In genomic region chr15:52227456-52227855, GRCh38 we compare ENCODE assay signal across 8 cellular contexts. TPM values are rescaled to one million over a fixed set of nuclear protein-coding genes. Genes with fewer than 3 reads are reported as not detected.
DNase-seq lines count a peak whose midpoint lies in the region; FAIRE-seq and TF ChIP-seq lines count a peak whose summit lies in the region.

No MANE protein-coding gene starts in this region.

- H3K27ac ChIP-seq in MM.1S (ENCODE audit: low read length) (no peak overlapping the region), SK-N-MC (no peak overlapping the region), cardiac muscle cell (no peak overlapping the region)

- 0 out of 2 replicates have a peak, but pooled peaks cover 5% of the 10 kb centered on the region for H3F3A ChIP-seq in MM.1S (ENCODE audit: insufficient read depth, low read length)

- H4K20me1 ChIP-seq in MM.1S (ENCODE audit: insufficient read depth, low read length) = no peaks in the 10 kb centered on the region

- TF ChIP-seq CTCF in HFF-Myc (IDR thresholded peaks at IDR 0.05; ENCODE audit: low read depth, low read length, missing control alignments) (peak; percentile 79), MM.1S (IDR thresholded peaks at IDR 0.05; ENCODE audit: low read length) (peak; percentile 71), cardiac muscle cell (IDR thresholded peaks at IDR 0.05; ENCODE audit: low read depth, low read length) (peak; percentile 84)

- FAIRE-seq in GM12891 (lab: Jason Lieb, UNC) = peak; percentile 90

- H3K9ac ChIP-seq in MM.1S (ENCODE audit: low read length) (no peak overlapping the region), SK-N-MC (ENCODE audit: insufficient read length) (no peak overlapping the region)

- H3K27me3 ChIP-seq in MM.1S (replicated peaks; ENCODE audit: insufficient read depth, low read length) = no peaks in the 10 kb centered on the region
- H3K27me3 ChIP-seq in cardiac muscle cell = no peaks in the 10 kb centered on the region

- no peaks in the 10 kb centered on the region for H3K79me2 ChIP-seq in MM.1S (ENCODE audit: low read length)

- H3K4me3 ChIP-seq in HFF-Myc (replicated peaks; ENCODE audit: low read depth, low read length) (no peak overlapping the region), MM.1S (ENCODE audit: low read length) (no peak overlapping the region), SK-N-MC (no peak overlapping the region), cardiac muscle cell (no peak overlapping the region)

- H3K9me3 ChIP-seq in MM.1S (replicated peaks; ENCODE audit: insufficient read depth, low read length) (no peaks in the 10 kb centered on the region), SK-N-MC (ENCODE audit: low read depth, low read length) (no peaks in the 10 kb centered on the region), cardiac muscle cell (ENCODE audit: low read depth) (no peaks in the 10 kb centered on the region)

- H3K36me3 ChIP-seq in MM.1S (replicated peaks; ENCODE audit: insufficient read depth, low read length) (no peaks in the 10 kb centered on the region), SK-N-MC (ENCODE audit: insufficient read depth, low read length) (no peaks in the 10 kb centered on the region), cardiac muscle cell (peaks cover 5% of the 10 kb centered on the region)

- H3K4me1 ChIP-seq in MM.1S (ENCODE audit: low read length) = no peaks in the 10 kb centered on the region
- H3K4me1 ChIP-seq in cardiac muscle cell (ENCODE audit: low read depth) = no peaks in the 10 kb centered on the region

- TF ChIP-seq POLR2A in GM12891 (IDR thresholded peaks at IDR 0.05; ENCODE audit: low read depth, low read length) = no peak

- H3K4me2 ChIP-seq in MM.1S (ENCODE audit: low read depth, low read length) = no peak overlapping the region

- no peaks in the 10 kb centered on the region for H3K9me2 ChIP-seq in MM.1S (replicated peaks; ENCODE audit: insufficient read depth, low read length)

- H2AFZ ChIP-seq in MM.1S (ENCODE audit: low read length) = no peak overlapping the region

- DNase-seq in GM12891 (ENCODE audit: insufficient read length, low spot score) (peak; percentile 48), HFF-Myc (ENCODE audit: extremely low read depth, low read depth) (peak; percentile 82), MM.1S (peak; percentile 88), SK-N-MC (ENCODE audit: low read depth, low spot score) (peak; percentile 20), cardiac muscle cell (ENCODE audit: low read depth in 1 of 2, low spot score in 1 of 2) (peak; percentile 81 to 88), renal cortical epithelial cell (ENCODE audit: low read depth) (peak; percentile 90), mesenteric fat pad (ENCODE audit: low spot score) (no peak)
- DNase-seq in activated naive CD4-positive, alpha-beta T cell treated with anti-CD3 and anti-CD28 coated beads, Interleukin-2, amount 50 U/mL, for 16 hours = peak; percentile 71

TF ChIP-seq in GM12891, 5 proteins besides CTCF, POLR2A, EP300 and RAD21:
- no peak for TF ChIP-seq POU2F2 (IDR thresholded peaks at IDR 0.05; ENCODE audit: low read depth, low read length)
- TF ChIP-seq SPI1 (IDR thresholded peaks at IDR 0.05; ENCODE audit: low read depth, low read length) = peak; percentile 78

RNA-seq across cellular contexts. Expression of gene GNB5, which starts 36.3 kb away (rescaled TPM):
- polyA plus RNA-seq in GM12891 (2012; ENCODE audit: low read depth, missing spikeins) = 6.4 TPM
- total RNA-seq in cardiac muscle cell = 38.4 and 50.2 TPM in 2 replicates
- 31.2 and 36.7 TPM in 2 replicates for polyA plus RNA-seq in cardiac muscle cell
- 36.5 and 42.7 TPM in 2 replicates for total RNA-seq in renal cortical epithelial cell
- 8.9 TPM for total RNA-seq in mesenteric fat pad
